1 cellular context compared by ENCODE assay signal in genomic region chr11:17405232-17406005, GRCh38.
TF ChIP-seq lines count a peak whose summit lies in the region.

No MANE protein-coding gene starts in this region.

TF ChIP-seq in HCT116, 20 proteins besides CTCF, POLR2A, EP300 and RAD21 (continued from another document):
- no peak for TF ChIP-seq REST (IDR thresholded peaks at IDR 0.05; ENCODE audit: low read depth)
- no peak for TF ChIP-seq EZH2 (IDR thresholded peaks at IDR 0.05)
- TF ChIP-seq EGR1 (IDR thresholded peaks at IDR 0.05; ENCODE audit: low read depth), result no peak
- TF ChIP-seq FOSL1 (IDR thresholded peaks at IDR 0.05; ENCODE audit: low read depth), result no peak
